In genomic region chr18:59142274-59142673, GRCh38 we compare ENCODE assay signal across 13 cellular contexts. TPM values are rescaled to one million over a fixed set of nuclear protein-coding genes. Genes with fewer than 3 reads are reported as not detected.
DNase-seq lines count a peak whose midpoint lies in the region; ATAC-seq and TF ChIP-seq lines count a peak whose summit lies in the region.
"Had no signal": no experiment of that assay in that cellular context is flagged by ENCODE, and none has a peak within 500 bp of the region (broad histone marks: within the 10 kb centered on the region; RNA-seq: fewer than 3 reads in every experiment).

No MANE protein-coding gene starts in this region.

- DNase-seq in activated effector memory CD4-positive, alpha-beta T cell treated with anti-CD3 and anti-CD28 coated beads, Interleukin-2, amount 50 U/mL, for 16 hours: peak; percentile 65
- DNase-seq in activated effector memory CD4-positive, alpha-beta T cell treated with Interleukin-2 at 50 U/mL for 16 hours: no peak
- DNase-seq in GM23338 (ENCODE audit: low spot score) (no peak), spleen (no peak), middle frontal gyrus (ENCODE audit: extremely low spot score, low spot score) (no peak), 8988T (no peak)
- DNase-seq in activated naive CD4-positive, alpha-beta T cell treated with anti-CD3 and anti-CD28 coated beads, Interleukin-2, amount 10 ng/mL, durations not matched to agents 7 days and 5 days: no peak
- DNase-seq: effector memory CD4-positive, alpha-beta T cell; PC-9; T1000 had no signal

- no peaks in the 10 kb centered on the region for H3K36me3 Mint-ChIP-seq in GM23338 (ENCODE audit: low read depth)
- no peaks in the 10 kb centered on the region for H3K36me3 Mint-ChIP-seq in activated naive CD4-positive, alpha-beta T cell treated with anti-CD3 and anti-CD28 coated beads, Interleukin-2, amount 10 ng/mL, durations not matched to agents 7 days and 5 days
- H3K36me3 Mint-ChIP-seq: mesothelial cell of epicardium had no signal

- H4K20me1 ChIP-seq in GM23338 (replicated peaks; ENCODE audit: insufficient read depth): peaks cover 11% of the 10 kb centered on the region; the same call in 1 of the 2 replicates

- H3K4me3 ChIP-seq in GM23338: no peak overlapping the region
- H3K4me3 ChIP-seq in spleen: peak overlapping the region in 1 of 8 donors; percentile 5
- H3K4me3 ChIP-seq: PC-9 had no signal

- H3K27me3 Mint-ChIP-seq in GM23338 (ENCODE audit: insufficient read depth, low read depth, poor library complexity): peaks cover 4% of the 10 kb centered on the region
- peaks cover 6% of the 10 kb centered on the region for H3K27me3 Mint-ChIP-seq in activated naive CD4-positive, alpha-beta T cell treated with anti-CD3 and anti-CD28 coated beads, Interleukin-2, amount 10 ng/mL, durations not matched to agents 7 days and 5 days

- H3K36me3 ChIP-seq in GM23338 (ENCODE audit: insufficient read depth): no peaks in the 10 kb centered on the region; the same call in 1 of the 2 replicates
- peaks cover 0 to 7% (median 0%) of the 10 kb centered on the region in 6 donors for H3K36me3 ChIP-seq in spleen

- H3K4me2 ChIP-seq in GM23338: 0 out of 2 replicates have a peak overlapping the region, but pooled peaks have one; percentile 97
- H3K4me2 ChIP-seq: PC-9 had no signal

- peak overlapping the region; percentile 32; the same call in 1 of the 3 replicates for H3K4me3 Mint-ChIP-seq in GM23338
- H3K4me3 Mint-ChIP-seq in activated naive CD4-positive, alpha-beta T cell treated with anti-CD3 and anti-CD28 coated beads, Interleukin-2, amount 10 ng/mL, durations not matched to agents 7 days and 5 days: peak overlapping the region; percentile 34

- no peak overlapping the region for H2AFZ ChIP-seq in GM23338
- H2AFZ ChIP-seq: PC-9 had no signal

- H3K27ac ChIP-seq in GM23338 (ENCODE audit: low read depth) (no peak overlapping the region), spleen (peak overlapping the region in 5 of 8 donors; percentile 2 to 92 (median 6))
- H3K27ac ChIP-seq: HL-60, PC-9 had no signal

- H3K27me3 ChIP-seq in GM23338 (ENCODE audit: insufficient read depth) (no peaks in the 10 kb centered on the region), spleen (replicated peaks in 1 of 7) (no peaks in the 10 kb centered on the region)

- WGBS in spleen, 5 donors: 63 to 81% (median 70%) methylated on average over 6 of the region's 6 CpGs

- H3K9me2 ChIP-seq in GM23338 (ENCODE audit: insufficient read depth): peaks cover 9% of the 10 kb centered on the region; the same call in 1 of the 2 replicates

- peaks cover 55% of the 10 kb centered on the region for H3K79me2 ChIP-seq in GM23338 (replicated peaks; ENCODE audit: insufficient read depth)

- intact Hi-C loops in spleen (cut with DNase I; ENCODE audit: low total_unique reads): no loop called here

- H3F3A ChIP-seq in GM23338 (replicated peaks; ENCODE audit: low read depth): no peaks in the 10 kb centered on the region

- H3K9me3 Mint-ChIP-seq in GM23338: no peaks in the 10 kb centered on the region
- H3K9me3 Mint-ChIP-seq in activated naive CD4-positive, alpha-beta T cell treated with anti-CD3 and anti-CD28 coated beads, Interleukin-2, amount 10 ng/mL, durations not matched to agents 7 days and 5 days: no peaks in the 10 kb centered on the region

- no peak for ATAC-seq in GM23338
- ATAC-seq in HG02678 (IDR thresholded peaks at IDR 0.05; ENCODE audit: unreplicated experiment): no peak

- no peak overlapping the region for H3K27ac Mint-ChIP-seq in GM23338
- H3K27ac Mint-ChIP-seq in activated naive CD4-positive, alpha-beta T cell treated with anti-CD3 and anti-CD28 coated beads, Interleukin-2, amount 10 ng/mL, durations not matched to agents 7 days and 5 days: peak overlapping the region; percentile 50
- H3K27ac Mint-ChIP-seq: mesothelial cell of epicardium had no signal

- TF ChIP-seq POLR2A in spleen (IDR thresholded peaks at IDR 0.05): no peak

- no peaks in the 10 kb centered on the region for H3K9me3 ChIP-seq in spleen

- CTCF ChIA-PET in activated naive CD4-positive, alpha-beta T cell treated with anti-CD3 and anti-CD28 coated beads, Interleukin-2, amount 10 ng/mL, durations not matched to agents 7 days and 5 days (lab: Charles Lee): interaction anchor here (1.2 kb wide), 1 partner anchor 72 kb away, joined by 3 read pairs; no protein-coding TSS in a partner anchor

- H3K4me1 ChIP-seq in GM23338 (ENCODE audit: insufficient read depth) (peaks cover 19% of the 10 kb centered on the region), spleen (peaks cover 11 to 43% (median 33%) of the 10 kb centered on the region in 6 donors)

- peaks cover 22% of the 10 kb centered on the region for H3K4me1 Mint-ChIP-seq in GM23338
- peaks cover 47% of the 10 kb centered on the region for H3K4me1 Mint-ChIP-seq in activated naive CD4-positive, alpha-beta T cell treated with anti-CD3 and anti-CD28 coated beads, Interleukin-2, amount 10 ng/mL, durations not matched to agents 7 days and 5 days

- TF ChIP-seq CTCF in GM23338 (conservative IDR thresholded peaks at IDR 0.05; ENCODE audit: low read depth in 2 of 2): no peak
- no peak for TF ChIP-seq CTCF in spleen (IDR thresholded peaks at IDR 0.05 in 8 of 11, conservative IDR thresholded peaks at IDR 0.05 in 3 of 11)

TF ChIP-seq in GM23338, 12 proteins besides CTCF, POLR2A, EP300 and RAD21 (continues in another document):
- TF ChIP-seq STAT1 (IDR thresholded peaks at IDR 0.05; ENCODE audit: unreplicated experiment) (no peak), POLR2AphosphoS5 (IDR thresholded peaks at IDR 0.05; ENCODE audit: low read depth) (no peak), ZNF331 (CRISPR knock-in tag; IDR thresholded peaks at IDR 0.05; ENCODE audit: low read depth) (no peak), JUNB (IDR thresholded peaks at IDR 0.05; ENCODE audit: unreplicated experiment) (no peak), REST (IDR thresholded peaks at IDR 0.05; ENCODE audit: unreplicated experiment) (no peak), CREB1 (CRISPR knock-in tag; IDR thresholded peaks at IDR 0.05; ENCODE audit: low read depth) (no peak), ZNF114 (CRISPR knock-in tag; IDR thresholded peaks at IDR 0.05) (no peak), NANOG (IDR thresholded peaks at IDR 0.05; ENCODE audit: borderline replicate concordance) (no peak), EZH2phosphoT487 (IDR thresholded peaks at IDR 0.05; ENCODE audit: unreplicated experiment) (no peak)
- TF ChIP-seq, protein P1, sequence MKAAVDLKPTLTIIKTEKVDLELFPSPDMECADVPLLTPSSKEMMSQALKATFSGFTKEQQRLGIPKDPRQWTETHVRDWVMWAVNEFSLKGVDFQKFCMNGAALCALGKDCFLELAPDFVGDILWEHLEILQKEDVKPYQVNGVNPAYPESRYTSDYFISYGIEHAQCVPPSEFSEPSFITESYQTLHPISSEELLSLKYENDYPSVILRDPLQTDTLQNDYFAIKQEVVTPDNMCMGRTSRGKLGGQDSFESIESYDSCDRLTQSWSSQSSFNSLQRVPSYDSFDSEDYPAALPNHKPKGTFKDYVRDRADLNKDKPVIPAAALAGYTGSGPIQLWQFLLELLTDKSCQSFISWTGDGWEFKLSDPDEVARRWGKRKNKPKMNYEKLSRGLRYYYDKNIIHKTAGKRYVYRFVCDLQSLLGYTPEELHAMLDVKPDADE (IDR thresholded peaks at IDR 0.05): no peak

RNA-seq across cellular contexts. Expression of gene SEC11C, which starts 2.6 kb away (rescaled TPM):
- total RNA-seq in GM23338 (2014; rRNA removed; shearing (Covaris generic)): 31.7 and 44.3 TPM in 2 replicates
- polyA plus RNA-seq in GM23338 (2016; fragmentation: Nextera tagmentation; extraction: Ambion mirVana): 157 and 169 TPM in 2 replicates
- 100 to 1,000 TPM in 1 of 7 donors, 10 to 100 TPM in 6; 36.7 to 117 (median 59.0) TPM for total RNA-seq in spleen
- 10 to 100 TPM; 48.7 to 72.8 (median 68.3) TPM for polyA plus RNA-seq in spleen
